Comparison of ENCODE assay signal across 12 cellular contexts in genomic region chr16:11355862-11356261, GRCh38. TPM values are rescaled to one million over a fixed set of nuclear protein-coding genes. Genes with fewer than 3 reads are reported as not detected.
A peak's percentile ranks its signal among the peaks of the same experiment; 100 is the strongest.
DNase-seq lines count a peak whose midpoint lies in the region; ATAC-seq and TF ChIP-seq lines count a peak whose summit lies in the region.
"Had no signal": no experiment of that assay in that cellular context is flagged by ENCODE, and none has a peak within 500 bp of the region (broad histone marks: within the 10 kb centered on the region; RNA-seq: fewer than 3 reads in every experiment).

No MANE protein-coding gene starts in this region.

- ATAC-seq in HG02610 (IDR thresholded peaks at IDR 0.05; ENCODE audit: unreplicated experiment), result no peak

- H3K36me3 Mint-ChIP-seq in activated T-cell treated with anti-CD3 and anti-CD28 coated beads, Interleukin-2, amount 50 U/mL, for 24 hours (ENCODE audit: low read depth), result peaks cover 35% of the 10 kb centered on the region
- H3K36me3 Mint-ChIP-seq in dendritic cell treated with granulocyte-macrophage colony-stimulating factor and Interleukin-4, amounts not matched to agents 40 ng/mL and 50 ng/mL, for 4 days (ENCODE audit: low read depth), result peaks cover 10% of the 10 kb centered on the region

- H3K36me3 ChIP-seq in SJCRH30 (no peaks in the 10 kb centered on the region), testis (ENCODE audit: low read depth, missing control alignments) (no peaks in the 10 kb centered on the region), tibial nerve (no peaks in the 10 kb centered on the region)

- no peaks in the 10 kb centered on the region for H3K9me3 ChIP-seq in SJCRH30 (replicated peaks)
- no peaks in the 10 kb centered on the region for H3K9me3 ChIP-seq in testis
- no peaks in the 10 kb centered on the region for H3K9me3 ChIP-seq in tibial nerve

- H3K27ac Mint-ChIP-seq in activated T-cell treated with anti-CD3 and anti-CD28 coated beads, Interleukin-2, amount 50 U/mL, for 24 hours, result peak overlapping the region; percentile 98
- peak overlapping the region; percentile 97 for H3K27ac Mint-ChIP-seq in dendritic cell treated with granulocyte-macrophage colony-stimulating factor and Interleukin-4, amounts not matched to agents 40 ng/mL and 50 ng/mL, for 4 days

- TF ChIP-seq CTCF in testis (IDR thresholded peaks at IDR 0.05) (no peak), tibial nerve (IDR thresholded peaks at IDR 0.05) (no peak)

- intact Hi-C loops in dendritic cell treated with granulocyte-macrophage colony-stimulating factor and Interleukin-4, amounts not matched to agents 40 ng/mL and 50 ng/mL, for 4 days (cut with micrococcal nuclease), result loop anchor here (1.0 to 10.0 kb wide), 5 partner anchors 15 to 391 kb away; no protein-coding TSS in a partner anchor
- intact Hi-C loops in testis (cut with DNase I; ENCODE audit: low total_unique reads), result no loop called here

- H3K4me1 ChIP-seq in SJCRH30, result peaks cover 45% of the 10 kb centered on the region
- peaks cover 24% of the 10 kb centered on the region for H3K4me1 ChIP-seq in testis
- peaks cover 0 to 28% (median 10%) of the 10 kb centered on the region in 4 donors for H3K4me1 ChIP-seq in tibial nerve

- H3K27me3 Mint-ChIP-seq in activated T-cell treated with anti-CD3 and anti-CD28 coated beads, Interleukin-2, amount 50 U/mL, for 24 hours, result peaks cover 14% of the 10 kb centered on the region
- H3K27me3 Mint-ChIP-seq in dendritic cell treated with granulocyte-macrophage colony-stimulating factor and Interleukin-4, amounts not matched to agents 40 ng/mL and 50 ng/mL, for 4 days, result peaks cover 22% of the 10 kb centered on the region

- H3K4me1 Mint-ChIP-seq in activated T-cell treated with anti-CD3 and anti-CD28 coated beads, Interleukin-2, amount 50 U/mL, for 24 hours (ENCODE audit: low read depth), result peaks cover 63% of the 10 kb centered on the region
- peaks cover 89% of the 10 kb centered on the region for H3K4me1 Mint-ChIP-seq in dendritic cell treated with granulocyte-macrophage colony-stimulating factor and Interleukin-4, amounts not matched to agents 40 ng/mL and 50 ng/mL, for 4 days (ENCODE audit: low read depth)

- H3K27me3 ChIP-seq in SJCRH30, result no peaks in the 10 kb centered on the region
- H3K27me3 ChIP-seq in testis, result no peaks in the 10 kb centered on the region
- H3K27me3 ChIP-seq in tibial nerve, result no peaks in the 10 kb centered on the region

- TF ChIP-seq POLR2A in testis (IDR thresholded peaks at IDR 0.05), result no peak
- TF ChIP-seq POLR2A in tibial nerve (IDR thresholded peaks at IDR 0.05), result no peak

- H3K4me3 Mint-ChIP-seq in activated T-cell treated with anti-CD3 and anti-CD28 coated beads, Interleukin-2, amount 50 U/mL, for 24 hours, result peak overlapping the region; percentile 75
- H3K4me3 Mint-ChIP-seq in dendritic cell treated with granulocyte-macrophage colony-stimulating factor and Interleukin-4, amounts not matched to agents 40 ng/mL and 50 ng/mL, for 4 days, result peak overlapping the region; percentile 71

- H3K4me3 ChIP-seq in SJCRH30 (no peak overlapping the region), testis (no peak overlapping the region), tibial nerve (no peak overlapping the region)

- 58 to 59% methylated on average over 8 of the region's 8 CpGs for WGBS in testis, 2 donors
- WGBS in tibial nerve, 2 donors, result 59 to 63% methylated on average over 8 of the region's 8 CpGs

- H3K27ac ChIP-seq in SJCRH30 (peak overlapping the region; percentile 47; the same call in 1 of the 2 replicates), testis (peak overlapping the region; percentile 69 to 70), tibial nerve (no peak overlapping the region)

- H3K9me3 Mint-ChIP-seq in activated T-cell treated with anti-CD3 and anti-CD28 coated beads, Interleukin-2, amount 50 U/mL, for 24 hours, result no peaks in the 10 kb centered on the region
- no peaks in the 10 kb centered on the region for H3K9me3 Mint-ChIP-seq in dendritic cell treated with granulocyte-macrophage colony-stimulating factor and Interleukin-4, amounts not matched to agents 40 ng/mL and 50 ng/mL, for 4 days

- no peak for DNase-seq in activated T-cell treated with anti-CD3 and anti-CD28 coated beads, Interleukin-2, amount 50 U/mL, for 24 hours
- no peak for DNase-seq in activated T-cell treated with anti-CD3 and anti-CD28 coated beads, Interleukin-2, amount 50 U/mL, for 48 hours
- DNase-seq in SJCRH30 (no peak), testis (no peak), AG08395 (ENCODE audit: low spot score) (no peak), tibial nerve (ENCODE audit: low spot score in 2 of 2) (no peak)
- DNase-seq: DMS 273 treated with DMSO at 0.1 percent for 48 hours, Kasumi-1, NCI-H524 treated with DMSO at 0.1 percent for 48 hours, T-helper 9 cell had no signal

- TF ChIP-seq EP300 in tibial nerve (IDR thresholded peaks at IDR 0.05), result no peak

RNA-seq across cellular contexts. Expression of gene RMI2, which starts 10.6 kb away (rescaled TPM):
- total RNA-seq in SJCRH30 (2014; rRNA removed; shearing (Covaris generic)), result 28.2 and 33.0 TPM in 2 replicates
- total RNA-seq in testis (10 to 100 TPM; 26.7 to 30.6 TPM), tibial nerve (1 to 10 TPM in 3 of 4 donors, not detected in 1; 1.3 to 4.0 (median 2.0) TPM)
- 21.5 TPM for polyA plus RNA-seq in testis (ENCODE audit: insufficient read depth, low read depth, low replicate concordance)

Comparison
In these comparisons a context has a peak if more than half of its experiments do, and no peak if none do; other contexts are left out.
1. H3K27ac ChIP-seq: peak in SJCRH30 (single experiment) and testis (2 of 2); none in tibial nerve (0 of 4).